ENCODE assay signal across 1 cellular context in genomic region chr9:33165263-33166151, GRCh38.
TF ChIP-seq lines count a peak whose summit lies in the region.

No MANE protein-coding gene starts in this region.

TF ChIP-seq in IMR-90, 13 proteins besides CTCF, POLR2A, EP300 and RAD21 (continued from another document):
- peak; percentile 98 for TF ChIP-seq ELK1 (IDR thresholded peaks at IDR 0.05; ENCODE audit: borderline replicate concordance, low read depth, low read length)
- no peak for TF ChIP-seq CHD1 (IDR thresholded peaks at IDR 0.05; ENCODE audit: low read depth, low read length)
- TF ChIP-seq MXI1 (IDR thresholded peaks at IDR 0.05; ENCODE audit: borderline replicate concordance, low read depth, low read length) = no peak
- TF ChIP-seq FOS (IDR thresholded peaks at IDR 0.05; ENCODE audit: low read depth, low read length) = no peak
